In the genomic region with DNA sequence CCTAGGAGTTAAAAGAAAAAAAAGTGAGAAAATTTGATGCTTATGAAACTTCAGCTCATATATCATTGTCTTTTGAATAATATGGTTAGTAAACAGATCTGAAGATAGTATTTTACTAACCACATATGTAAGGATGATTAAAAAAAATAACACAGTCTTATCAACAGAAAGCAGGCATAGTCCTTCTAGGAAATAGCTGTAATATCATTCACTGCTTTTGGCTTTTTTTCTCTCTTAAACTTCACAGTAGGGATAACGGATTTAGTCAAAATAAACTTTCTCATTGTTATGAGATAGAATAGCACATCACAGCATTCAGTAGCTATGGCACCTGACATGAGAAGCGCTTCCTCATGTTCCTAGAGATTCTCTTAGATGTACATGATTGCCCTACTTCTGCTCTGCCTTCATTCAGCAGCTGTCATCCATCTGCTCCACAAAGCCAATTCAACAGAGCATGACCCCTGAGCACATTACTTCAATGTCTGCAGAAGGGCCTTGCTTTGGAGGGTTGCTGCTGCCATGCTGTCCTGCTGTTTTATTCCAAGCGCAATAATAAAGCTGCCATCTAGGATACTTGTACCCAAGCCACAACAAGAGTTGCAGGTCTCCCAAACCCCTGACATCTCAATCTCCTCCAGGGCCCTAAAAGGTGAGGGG, we compare ENCODE assay signal across 1 cellular context.
A peak's percentile ranks its signal among the peaks of the same experiment; 100 is the strongest.
TF ChIP-seq lines count a peak whose summit lies in the region.

No MANE protein-coding gene starts in this region.

TF ChIP-seq in K562, 482 proteins besides CTCF, POLR2A, EP300 and RAD21:
- TF ChIP-seq TAL1 (IDR thresholded peaks at IDR 0.05) (peak; percentile 69), RFX1 (IDR thresholded peaks at IDR 0.05) (peak; percentile 7; the same call in 1 of the 2 replicates), MAFG (tag; conservative IDR thresholded peaks at IDR 0.05) (no peak), ARID1B (IDR thresholded peaks at IDR 0.05) (peak; percentile 75), NCOR1 (IDR thresholded peaks at IDR 0.05) (0 out of 2 replicates have a peak, but pooled peaks have one; percentile 12), AFF4 (CRISPR knock-in tag; IDR thresholded peaks at IDR 0.05) (no peak), KLF16 (IDR thresholded peaks at IDR 0.05) (no peak), EZH2 (IDR thresholded peaks at IDR 0.05; ENCODE audit: borderline replicate concordance, low read depth, low read length) (no peak), MTA2 (IDR thresholded peaks at IDR 0.05; ENCODE audit: low read depth) (0 out of 2 replicates have a peak, but pooled peaks have one; percentile 33), STAT5A (IDR thresholded peaks at IDR 0.05; ENCODE audit: borderline replicate concordance, low read length) (peak; percentile 12; the same call in 1 of the 2 replicates), GABPB2 (CRISPR knock-in tag; conservative IDR thresholded peaks at IDR 0.05) (no peak), CHD1 (IDR thresholded peaks at IDR 0.05; ENCODE audit: low read length) (no peak), TOE1 (IDR thresholded peaks at IDR 0.05; ENCODE audit: borderline replicate concordance) (no peak), TOE1 (CRISPR knock-in tag; IDR thresholded peaks at IDR 0.05; ENCODE audit: borderline replicate concordance, low read depth) (no peak), TEAD1 (CRISPR knock-in tag; IDR thresholded peaks at IDR 0.05) (no peak), MXI1 (IDR thresholded peaks at IDR 0.05; ENCODE audit: low read depth, low read length) (no peak), TCF3 (CRISPR knock-in tag; IDR thresholded peaks at IDR 0.05) (peak; percentile 79), ILK (tag; IDR thresholded peaks at IDR 0.05; ENCODE audit: borderline replicate concordance, low read depth) (no peak), ZNF384 (IDR thresholded peaks at IDR 0.05; ENCODE audit: low read depth, low read length) (0 out of 2 replicates have a peak, but pooled peaks have one; percentile 5), CTBP1 (IDR thresholded peaks at IDR 0.05; ENCODE audit: borderline replicate concordance) (no peak), TEAD4 (IDR thresholded peaks at IDR 0.05; ENCODE audit: low read length) (peak; percentile 32; the same call in 1 of the 2 replicates), TEAD4 (CRISPR knock-in tag; IDR thresholded peaks at IDR 0.05; ENCODE audit: borderline replicate concordance) (no peak), SOX6 (IDR thresholded peaks at IDR 0.05) (peak; percentile 64; the same call in 1 of the 2 replicates), HNRNPL (IDR thresholded peaks at IDR 0.05; ENCODE audit: low read depth, low read length) (no peak), SMARCA4 (IDR thresholded peaks at IDR 0.05) (peak; percentile 17; the same call in 1 of the 2 replicates), MEIS2 (IDR thresholded peaks at IDR 0.05; ENCODE audit: partially characterized antibody) (peak; percentile 42), CBFA2T3 (IDR thresholded peaks at IDR 0.05) (peak; percentile 49; the same call in 1 of the 2 replicates)
- TF ChIP-seq, protein P1, sequence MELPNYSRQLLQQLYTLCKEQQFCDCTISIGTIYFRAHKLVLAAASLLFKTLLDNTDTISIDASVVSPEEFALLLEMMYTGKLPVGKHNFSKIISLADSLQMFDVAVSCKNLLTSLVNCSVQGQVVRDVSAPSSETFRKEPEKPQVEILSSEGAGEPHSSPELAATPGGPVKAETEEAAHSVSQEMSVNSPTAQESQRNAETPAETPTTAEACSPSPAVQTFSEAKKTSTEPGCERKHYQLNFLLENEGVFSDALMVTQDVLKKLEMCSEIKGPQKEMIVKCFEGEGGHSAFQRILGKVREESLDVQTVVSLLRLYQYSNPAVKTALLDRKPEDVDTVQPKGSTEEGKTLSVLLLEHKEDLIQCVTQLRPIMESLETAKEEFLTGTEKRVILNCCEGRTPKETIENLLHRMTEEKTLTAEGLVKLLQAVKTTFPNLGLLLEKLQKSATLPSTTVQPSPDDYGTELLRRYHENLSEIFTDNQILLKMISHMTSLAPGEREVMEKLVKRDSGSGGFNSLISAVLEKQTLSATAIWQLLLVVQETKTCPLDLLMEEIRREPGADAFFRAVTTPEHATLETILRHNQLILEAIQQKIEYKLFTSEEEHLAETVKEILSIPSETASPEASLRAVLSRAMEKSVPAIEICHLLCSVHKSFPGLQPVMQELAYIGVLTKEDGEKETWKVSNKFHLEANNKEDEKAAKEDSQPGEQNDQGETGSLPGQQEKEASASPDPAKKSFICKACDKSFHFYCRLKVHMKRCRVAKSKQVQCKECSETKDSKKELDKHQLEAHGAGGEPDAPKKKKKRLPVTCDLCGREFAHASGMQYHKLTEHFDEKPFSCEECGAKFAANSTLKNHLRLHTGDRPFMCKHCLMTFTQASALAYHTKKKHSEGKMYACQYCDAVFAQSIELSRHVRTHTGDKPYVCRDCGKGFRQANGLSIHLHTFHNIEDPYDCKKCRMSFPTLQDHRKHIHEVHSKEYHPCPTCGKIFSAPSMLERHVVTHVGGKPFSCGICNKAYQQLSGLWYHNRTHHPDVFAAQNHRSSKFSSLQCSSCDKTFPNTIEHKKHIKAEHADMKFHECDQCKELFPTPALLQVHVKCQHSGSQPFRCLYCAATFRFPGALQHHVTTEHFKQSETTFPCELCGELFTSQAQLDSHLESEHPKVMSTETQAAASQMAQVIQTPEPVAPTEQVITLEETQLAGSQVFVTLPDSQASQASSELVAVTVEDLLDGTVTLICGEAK (IDR thresholded peaks at IDR 0.05): no peak
- TF ChIP-seq, protein P1 (CRISPR knock-in tag; IDR thresholded peaks at IDR 0.05): no peak
